1 cellular context compared by ENCODE assay signal in the genomic region with DNA sequence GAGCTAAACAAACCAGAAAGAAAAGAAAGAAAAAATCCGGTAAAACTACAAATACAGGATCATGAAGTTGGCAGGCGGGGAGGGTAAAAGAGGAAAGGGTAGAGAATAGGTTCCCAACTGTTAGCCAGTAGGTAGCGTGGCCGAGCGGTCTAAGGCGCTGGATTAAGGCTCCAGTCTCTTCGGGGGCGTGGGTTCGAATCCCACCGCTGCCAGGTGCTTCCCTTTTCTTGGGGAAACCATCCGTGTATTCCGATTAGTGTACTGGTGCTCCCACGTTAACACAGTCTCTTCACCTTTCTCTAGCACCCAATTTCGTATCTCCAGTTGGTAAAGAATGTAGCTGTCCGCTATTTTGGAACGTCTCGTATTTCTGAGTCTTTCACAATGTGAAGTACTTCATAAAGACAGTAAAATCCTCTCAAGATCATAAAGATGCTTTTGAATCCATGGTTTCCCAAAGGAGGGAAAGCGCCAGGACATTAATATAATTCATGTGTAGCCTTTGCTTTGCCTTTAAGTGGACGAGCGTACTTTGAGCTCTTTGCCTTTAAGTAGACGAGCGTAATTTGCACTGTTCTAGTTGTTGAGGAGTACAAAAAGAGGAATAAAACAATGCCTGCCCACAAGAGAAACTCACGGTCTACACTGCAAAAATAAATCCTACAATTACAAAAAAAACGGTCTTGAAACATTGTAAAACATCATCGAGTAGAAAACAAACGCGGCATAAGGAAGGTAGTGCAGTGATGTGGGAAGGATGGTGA.
TF ChIP-seq lines count a peak whose summit lies in the region.

No MANE protein-coding gene starts in this region.

TF ChIP-seq in HepG2, 621 proteins besides CTCF, POLR2A, EP300 and RAD21 (continued from another document and continues in another):
- TF ChIP-seq, protein P1, sequence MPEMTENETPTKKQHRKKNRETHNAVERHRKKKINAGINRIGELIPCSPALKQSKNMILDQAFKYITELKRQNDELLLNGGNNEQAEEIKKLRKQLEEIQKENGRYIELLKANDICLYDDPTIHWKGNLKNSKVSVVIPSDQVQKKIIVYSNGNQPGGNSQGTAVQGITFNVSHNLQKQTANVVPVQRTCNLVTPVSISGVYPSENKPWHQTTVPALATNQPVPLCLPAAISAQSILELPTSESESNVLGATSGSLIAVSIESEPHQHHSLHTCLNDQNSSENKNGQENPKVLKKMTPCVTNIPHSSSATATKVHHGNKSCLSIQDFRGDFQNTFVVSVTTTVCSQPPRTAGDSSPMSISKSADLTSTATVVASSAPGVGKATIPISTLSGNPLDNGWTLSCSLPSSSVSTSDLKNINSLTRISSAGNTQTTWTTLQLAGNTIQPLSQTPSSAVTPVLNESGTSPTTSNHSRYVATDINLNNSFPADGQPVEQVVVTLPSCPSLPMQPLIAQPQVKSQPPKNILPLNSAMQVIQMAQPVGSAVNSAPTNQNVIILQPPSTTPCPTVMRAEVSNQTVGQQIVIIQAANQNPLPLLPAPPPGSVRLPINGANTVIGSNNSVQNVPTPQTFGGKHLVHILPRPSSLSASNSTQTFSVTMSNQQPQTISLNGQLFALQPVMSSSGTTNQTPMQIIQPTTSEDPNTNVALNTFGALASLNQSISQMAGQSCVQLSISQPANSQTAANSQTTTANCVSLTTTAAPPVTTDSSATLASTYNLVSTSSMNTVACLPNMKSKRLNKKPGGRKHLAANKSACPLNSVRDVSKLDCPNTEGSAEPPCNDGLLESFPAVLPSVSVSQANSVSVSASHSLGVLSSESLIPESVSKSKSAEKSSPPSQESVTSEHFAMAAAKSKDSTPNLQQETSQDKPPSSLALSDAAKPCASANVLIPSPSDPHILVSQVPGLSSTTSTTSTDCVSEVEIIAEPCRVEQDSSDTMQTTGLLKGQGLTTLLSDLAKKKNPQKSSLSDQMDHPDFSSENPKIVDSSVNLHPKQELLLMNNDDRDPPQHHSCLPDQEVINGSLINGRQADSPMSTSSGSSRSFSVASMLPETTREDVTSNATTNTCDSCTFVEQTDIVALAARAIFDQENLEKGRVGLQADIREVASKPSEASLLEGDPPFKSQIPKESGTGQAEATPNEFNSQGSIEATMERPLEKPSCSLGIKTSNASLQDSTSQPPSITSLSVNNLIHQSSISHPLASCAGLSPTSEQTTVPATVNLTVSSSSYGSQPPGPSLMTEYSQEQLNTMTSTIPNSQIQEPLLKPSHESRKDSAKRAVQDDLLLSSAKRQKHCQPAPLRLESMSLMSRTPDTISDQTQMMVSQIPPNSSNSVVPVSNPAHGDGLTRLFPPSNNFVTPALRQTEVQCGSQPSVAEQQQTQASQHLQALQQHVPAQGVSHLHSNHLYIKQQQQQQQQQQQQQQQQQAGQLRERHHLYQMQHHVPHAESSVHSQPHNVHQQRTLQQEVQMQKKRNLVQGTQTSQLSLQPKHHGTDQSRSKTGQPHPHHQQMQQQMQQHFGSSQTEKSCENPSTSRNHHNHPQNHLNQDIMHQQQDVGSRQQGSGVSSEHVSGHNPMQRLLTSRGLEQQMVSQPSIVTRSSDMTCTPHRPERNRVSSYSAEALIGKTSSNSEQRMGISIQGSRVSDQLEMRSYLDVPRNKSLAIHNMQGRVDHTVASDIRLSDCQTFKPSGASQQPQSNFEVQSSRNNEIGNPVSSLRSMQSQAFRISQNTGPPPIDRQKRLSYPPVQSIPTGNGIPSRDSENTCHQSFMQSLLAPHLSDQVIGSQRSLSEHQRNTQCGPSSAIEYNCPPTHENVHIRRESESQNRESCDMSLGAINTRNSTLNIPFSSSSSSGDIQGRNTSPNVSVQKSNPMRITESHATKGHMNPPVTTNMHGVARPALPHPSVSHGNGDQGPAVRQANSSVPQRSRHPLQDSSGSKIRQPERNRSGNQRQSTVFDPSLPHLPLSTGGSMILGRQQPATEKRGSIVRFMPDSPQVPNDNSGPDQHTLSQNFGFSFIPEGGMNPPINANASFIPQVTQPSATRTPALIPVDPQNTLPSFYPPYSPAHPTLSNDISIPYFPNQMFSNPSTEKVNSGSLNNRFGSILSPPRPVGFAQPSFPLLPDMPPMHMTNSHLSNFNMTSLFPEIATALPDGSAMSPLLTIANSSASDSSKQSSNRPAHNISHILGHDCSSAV (CRISPR knock-in tag; IDR thresholded peaks at IDR 0.05; ENCODE audit: borderline replicate concordance) = no peak
- TF ChIP-seq MIXL1 (CRISPR knock-in tag; IDR thresholded peaks at IDR 0.05) (peak; percentile 61; the same call in 1 of the 2 replicates), MED8 (CRISPR knock-in tag; IDR thresholded peaks at IDR 0.05; ENCODE audit: insufficient replicate concordance) (no peak), MAFF (IDR thresholded peaks at IDR 0.05; ENCODE audit: low read depth, low read length) (no peak), ZSCAN25 (CRISPR knock-in tag; IDR thresholded peaks at IDR 0.05) (peak; percentile 50; the same call in 1 of the 2 replicates), ZNF83 (CRISPR knock-in tag; IDR thresholded peaks at IDR 0.05; ENCODE audit: borderline replicate concordance) (no peak), FOSL2 (CRISPR knock-in tag; IDR thresholded peaks at IDR 0.05) (peak; percentile 63), GATAD1 (CRISPR knock-in tag; IDR thresholded peaks at IDR 0.05) (peak; percentile 28; the same call in 1 of the 2 replicates), MED13 (CRISPR knock-in tag; IDR thresholded peaks at IDR 0.05) (no peak), MAF1 (CRISPR knock-in tag; IDR thresholded peaks at IDR 0.05; ENCODE audit: borderline replicate concordance) (peak; percentile 98), CHCHD3 (CRISPR knock-in tag; IDR thresholded peaks at IDR 0.05) (no peak), TOPORS (CRISPR knock-in tag; IDR thresholded peaks at IDR 0.05) (no peak), GFI1 (CRISPR knock-in tag; IDR thresholded peaks at IDR 0.05; ENCODE audit: borderline replicate concordance) (no peak), ETV5 (CRISPR knock-in tag; IDR thresholded peaks at IDR 0.05; ENCODE audit: borderline replicate concordance) (peak; percentile 41; the same call in 1 of the 2 replicates), ARNTL (CRISPR knock-in tag; IDR thresholded peaks at IDR 0.05) (no peak), ZNF549 (CRISPR knock-in tag; IDR thresholded peaks at IDR 0.05) (no peak), PAWR (CRISPR knock-in tag; IDR thresholded peaks at IDR 0.05; ENCODE audit: borderline replicate concordance) (no peak), ZNF224 (CRISPR knock-in tag; IDR thresholded peaks at IDR 0.05) (peak; percentile 93), FOXK2 (IDR thresholded peaks at IDR 0.05) (no peak), REXO4 (CRISPR knock-in tag; IDR thresholded peaks at IDR 0.05; ENCODE audit: borderline replicate concordance) (no peak), NFYC (CRISPR knock-in tag; IDR thresholded peaks at IDR 0.05) (no peak), ZNF382 (CRISPR knock-in tag; IDR thresholded peaks at IDR 0.05; ENCODE audit: borderline replicate concordance) (no peak), ZSCAN22 (CRISPR knock-in tag; IDR thresholded peaks at IDR 0.05) (peak; percentile 52; the same call in 1 of the 2 replicates), ZNF234 (CRISPR knock-in tag; conservative IDR thresholded peaks at IDR 0.05) (no peak), HOXA9 (CRISPR knock-in tag; IDR thresholded peaks at IDR 0.05; ENCODE audit: borderline replicate concordance) (no peak), SSRP1 (CRISPR knock-in tag; IDR thresholded peaks at IDR 0.05) (peak; percentile 100)
- TF ChIP-seq, protein P2, sequence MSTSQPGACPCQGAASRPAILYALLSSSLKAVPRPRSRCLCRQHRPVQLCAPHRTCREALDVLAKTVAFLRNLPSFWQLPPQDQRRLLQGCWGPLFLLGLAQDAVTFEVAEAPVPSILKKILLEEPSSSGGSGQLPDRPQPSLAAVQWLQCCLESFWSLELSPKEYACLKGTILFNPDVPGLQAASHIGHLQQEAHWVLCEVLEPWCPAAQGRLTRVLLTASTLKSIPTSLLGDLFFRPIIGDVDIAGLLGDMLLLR (CRISPR knock-in tag; IDR thresholded peaks at IDR 0.05) = no peak
- TF ChIP-seq, protein P3, sequence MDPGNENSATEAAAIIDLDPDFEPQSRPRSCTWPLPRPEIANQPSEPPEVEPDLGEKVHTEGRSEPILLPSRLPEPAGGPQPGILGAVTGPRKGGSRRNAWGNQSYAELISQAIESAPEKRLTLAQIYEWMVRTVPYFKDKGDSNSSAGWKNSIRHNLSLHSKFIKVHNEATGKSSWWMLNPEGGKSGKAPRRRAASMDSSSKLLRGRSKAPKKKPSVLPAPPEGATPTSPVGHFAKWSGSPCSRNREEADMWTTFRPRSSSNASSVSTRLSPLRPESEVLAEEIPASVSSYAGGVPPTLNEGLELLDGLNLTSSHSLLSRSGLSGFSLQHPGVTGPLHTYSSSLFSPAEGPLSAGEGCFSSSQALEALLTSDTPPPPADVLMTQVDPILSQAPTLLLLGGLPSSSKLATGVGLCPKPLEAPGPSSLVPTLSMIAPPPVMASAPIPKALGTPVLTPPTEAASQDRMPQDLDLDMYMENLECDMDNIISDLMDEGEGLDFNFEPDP (CRISPR knock-in tag; conservative IDR thresholded peaks at IDR 0.05) = no peak
- TF ChIP-seq, protein P4, sequence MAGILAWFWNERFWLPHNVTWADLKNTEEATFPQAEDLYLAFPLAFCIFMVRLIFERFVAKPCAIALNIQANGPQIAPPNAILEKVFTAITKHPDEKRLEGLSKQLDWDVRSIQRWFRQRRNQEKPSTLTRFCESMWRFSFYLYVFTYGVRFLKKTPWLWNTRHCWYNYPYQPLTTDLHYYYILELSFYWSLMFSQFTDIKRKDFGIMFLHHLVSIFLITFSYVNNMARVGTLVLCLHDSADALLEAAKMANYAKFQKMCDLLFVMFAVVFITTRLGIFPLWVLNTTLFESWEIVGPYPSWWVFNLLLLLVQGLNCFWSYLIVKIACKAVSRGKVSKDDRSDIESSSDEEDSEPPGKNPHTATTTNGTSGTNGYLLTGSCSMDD (CRISPR knock-in tag; IDR thresholded peaks at IDR 0.05) = no peak
- TF ChIP-seq, protein P5, sequence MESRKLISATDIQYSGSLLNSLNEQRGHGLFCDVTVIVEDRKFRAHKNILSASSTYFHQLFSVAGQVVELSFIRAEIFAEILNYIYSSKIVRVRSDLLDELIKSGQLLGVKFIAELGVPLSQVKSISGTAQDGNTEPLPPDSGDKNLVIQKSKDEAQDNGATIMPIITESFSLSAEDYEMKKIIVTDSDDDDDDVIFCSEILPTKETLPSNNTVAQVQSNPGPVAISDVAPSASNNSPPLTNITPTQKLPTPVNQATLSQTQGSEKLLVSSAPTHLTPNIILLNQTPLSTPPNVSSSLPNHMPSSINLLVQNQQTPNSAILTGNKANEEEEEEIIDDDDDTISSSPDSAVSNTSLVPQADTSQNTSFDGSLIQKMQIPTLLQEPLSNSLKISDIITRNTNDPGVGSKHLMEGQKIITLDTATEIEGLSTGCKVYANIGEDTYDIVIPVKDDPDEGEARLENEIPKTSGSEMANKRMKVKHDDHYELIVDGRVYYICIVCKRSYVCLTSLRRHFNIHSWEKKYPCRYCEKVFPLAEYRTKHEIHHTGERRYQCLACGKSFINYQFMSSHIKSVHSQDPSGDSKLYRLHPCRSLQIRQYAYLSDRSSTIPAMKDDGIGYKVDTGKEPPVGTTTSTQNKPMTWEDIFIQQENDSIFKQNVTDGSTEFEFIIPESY (CRISPR knock-in tag; IDR thresholded peaks at IDR 0.05) = 0 out of 2 replicates have a peak, but pooled peaks have one; percentile 28
- TF ChIP-seq, protein P6, sequence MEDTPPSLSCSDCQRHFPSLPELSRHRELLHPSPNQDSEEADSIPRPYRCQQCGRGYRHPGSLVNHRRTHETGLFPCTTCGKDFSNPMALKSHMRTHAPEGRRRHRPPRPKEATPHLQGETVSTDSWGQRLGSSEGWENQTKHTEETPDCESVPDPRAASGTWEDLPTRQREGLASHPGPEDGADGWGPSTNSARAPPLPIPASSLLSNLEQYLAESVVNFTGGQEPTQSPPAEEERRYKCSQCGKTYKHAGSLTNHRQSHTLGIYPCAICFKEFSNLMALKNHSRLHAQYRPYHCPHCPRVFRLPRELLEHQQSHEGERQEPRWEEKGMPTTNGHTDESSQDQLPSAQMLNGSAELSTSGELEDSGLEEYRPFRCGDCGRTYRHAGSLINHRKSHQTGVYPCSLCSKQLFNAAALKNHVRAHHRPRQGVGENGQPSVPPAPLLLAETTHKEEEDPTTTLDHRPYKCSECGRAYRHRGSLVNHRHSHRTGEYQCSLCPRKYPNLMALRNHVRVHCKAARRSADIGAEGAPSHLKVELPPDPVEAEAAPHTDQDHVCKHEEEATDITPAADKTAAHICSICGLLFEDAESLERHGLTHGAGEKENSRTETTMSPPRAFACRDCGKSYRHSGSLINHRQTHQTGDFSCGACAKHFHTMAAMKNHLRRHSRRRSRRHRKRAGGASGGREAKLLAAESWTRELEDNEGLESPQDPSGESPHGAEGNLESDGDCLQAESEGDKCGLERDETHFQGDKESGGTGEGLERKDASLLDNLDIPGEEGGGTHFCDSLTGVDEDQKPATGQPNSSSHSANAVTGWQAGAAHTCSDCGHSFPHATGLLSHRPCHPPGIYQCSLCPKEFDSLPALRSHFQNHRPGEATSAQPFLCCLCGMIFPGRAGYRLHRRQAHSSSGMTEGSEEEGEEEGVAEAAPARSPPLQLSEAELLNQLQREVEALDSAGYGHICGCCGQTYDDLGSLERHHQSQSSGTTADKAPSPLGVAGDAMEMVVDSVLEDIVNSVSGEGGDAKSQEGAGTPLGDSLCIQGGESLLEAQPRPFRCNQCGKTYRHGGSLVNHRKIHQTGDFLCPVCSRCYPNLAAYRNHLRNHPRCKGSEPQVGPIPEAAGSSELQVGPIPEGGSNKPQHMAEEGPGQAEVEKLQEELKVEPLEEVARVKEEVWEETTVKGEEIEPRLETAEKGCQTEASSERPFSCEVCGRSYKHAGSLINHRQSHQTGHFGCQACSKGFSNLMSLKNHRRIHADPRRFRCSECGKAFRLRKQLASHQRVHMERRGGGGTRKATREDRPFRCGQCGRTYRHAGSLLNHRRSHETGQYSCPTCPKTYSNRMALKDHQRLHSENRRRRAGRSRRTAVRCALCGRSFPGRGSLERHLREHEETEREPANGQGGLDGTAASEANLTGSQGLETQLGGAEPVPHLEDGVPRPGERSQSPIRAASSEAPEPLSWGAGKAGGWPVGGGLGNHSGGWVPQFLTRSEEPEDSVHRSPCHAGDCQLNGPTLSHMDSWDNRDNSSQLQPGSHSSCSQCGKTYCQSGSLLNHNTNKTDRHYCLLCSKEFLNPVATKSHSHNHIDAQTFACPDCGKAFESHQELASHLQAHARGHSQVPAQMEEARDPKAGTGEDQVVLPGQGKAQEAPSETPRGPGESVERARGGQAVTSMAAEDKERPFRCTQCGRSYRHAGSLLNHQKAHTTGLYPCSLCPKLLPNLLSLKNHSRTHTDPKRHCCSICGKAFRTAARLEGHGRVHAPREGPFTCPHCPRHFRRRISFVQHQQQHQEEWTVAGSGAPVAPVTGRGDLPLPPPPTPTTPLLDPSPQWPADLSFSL (CRISPR knock-in tag; IDR thresholded peaks at IDR 0.05) = no peak
- TF ChIP-seq, protein P7, sequence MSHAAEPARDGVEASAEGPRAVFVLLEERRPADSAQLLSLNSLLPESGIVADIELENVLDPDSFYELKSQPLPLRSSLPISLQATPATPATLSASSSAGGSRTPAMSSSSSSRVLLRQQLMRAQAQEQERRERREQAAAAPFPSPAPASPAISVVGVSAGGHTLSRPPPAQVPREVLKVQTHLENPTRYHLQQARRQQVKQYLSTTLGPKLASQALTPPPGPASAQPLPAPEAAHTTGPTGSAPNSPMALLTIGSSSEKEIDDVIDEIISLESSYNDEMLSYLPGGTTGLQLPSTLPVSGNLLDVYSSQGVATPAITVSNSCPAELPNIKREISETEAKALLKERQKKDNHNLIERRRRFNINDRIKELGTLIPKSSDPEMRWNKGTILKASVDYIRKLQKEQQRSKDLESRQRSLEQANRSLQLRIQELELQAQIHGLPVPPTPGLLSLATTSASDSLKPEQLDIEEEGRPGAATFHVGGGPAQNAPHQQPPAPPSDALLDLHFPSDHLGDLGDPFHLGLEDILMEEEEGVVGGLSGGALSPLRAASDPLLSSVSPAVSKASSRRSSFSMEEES (CRISPR knock-in tag; IDR thresholded peaks at IDR 0.05) = no peak; the same call in 1 of the 2 replicates
